In genomic region chr19:55654323-55654832, GRCh38 we compare ENCODE assay signal across 8 cellular contexts. TPM values are rescaled to one million over a fixed set of nuclear protein-coding genes. Genes with fewer than 3 reads are reported as not detected.
DNase-seq lines count a peak whose midpoint lies in the region; ATAC-seq and TF ChIP-seq lines count a peak whose summit lies in the region.

No MANE protein-coding gene starts in this region.

- H3K36me3 Mint-ChIP-seq in activated naive CD8-positive, alpha-beta T cell = peaks cover 11% of the 10 kb centered on the region

- POLR2A ChIA-PET in SK-N-SH (lab: Yijun Ruan, JAX) = interaction anchor here (0.5 to 1.5 kb wide), 9 partner anchors 11 to 315 kb away, joined by 3 to 5 read pairs (median 3); partner anchors contain the start of genes KMT5C, ZNF524, ZNF581 and ZNF628

- CTCF ChIA-PET in SK-N-SH (lab: Yijun Ruan, JAX) = interaction anchor here (0.6 to 3.9 kb wide), 17 partner anchors 10 to 270 kb away, joined by 3 to 36 read pairs (median 4); partner anchors contain the start of genes TMEM238, ZNF579 and ZNF581

- H3K27ac ChIP-seq in SK-N-SH (ENCODE audit: low read depth in 2 of 2, low read length in 1 of 2) (peak overlapping the region; percentile 99 to 100), substantia nigra (ENCODE audit: low read depth, low read length, poor library complexity, severe bottlenecking) (peak overlapping the region; percentile 97)

- H2AFZ ChIP-seq in SK-N-SH (ENCODE audit: low read depth) = peak overlapping the region; percentile 83

- peak; percentile 50 for ATAC-seq in HG02610 (IDR thresholded peaks at IDR 0.05; ENCODE audit: unreplicated experiment)

- H3K36me3 ChIP-seq in SK-N-SH (replicated peaks in 1 of 2; ENCODE audit: control insufficient read depth in 1 of 2, insufficient read depth in 2 of 2, low read length in 1 of 2) = peaks cover 16 to 29% of the 10 kb centered on the region in 2 experiments

- no peak for TF ChIP-seq CTCF in SK-N-SH (IDR thresholded peaks at IDR 0.05)

- under 1% methylated on average over 44 of the region's 49 CpGs for WGBS in SK-N-SH (ENCODE audit: low lambda C conversion rate)

- H3K27me3 Mint-ChIP-seq in activated naive CD8-positive, alpha-beta T cell = no peaks in the 10 kb centered on the region

- H3K9me3 Mint-ChIP-seq in activated naive CD8-positive, alpha-beta T cell (ENCODE audit: low read depth) = no peaks in the 10 kb centered on the region

- H4K20me1 ChIP-seq in SK-N-SH (ENCODE audit: insufficient read depth) = peaks cover 40% of the 10 kb centered on the region

- peak overlapping the region; percentile 92 for H3K4me3 Mint-ChIP-seq in activated naive CD8-positive, alpha-beta T cell

- no peaks in the 10 kb centered on the region for H3K27me3 ChIP-seq in SK-N-SH (ENCODE audit: insufficient read depth)

- H3K9ac ChIP-seq in SK-N-SH = peak overlapping the region; percentile 99

- H3K4me3 ChIP-seq in SK-N-SH (ENCODE audit: low read depth in 2 of 2, low read length in 1 of 2) = peak overlapping the region; percentile 92 to 96

- peaks cover 14 to 30% of the 10 kb centered on the region in 2 experiments; a peak in 3 of 4 replicates for H3K4me1 ChIP-seq in SK-N-SH (ENCODE audit: control insufficient read depth in 1 of 2, insufficient read depth in 2 of 2, low read depth in 1 of 2, low read length in 1 of 2)

- no peak for TF ChIP-seq RAD21 in SK-N-SH (IDR thresholded peaks at IDR 0.05; ENCODE audit: low read length)

- peak overlapping the region; percentile 84 for H3K4me2 ChIP-seq in SK-N-SH

- H3F3A ChIP-seq in SK-N-SH (replicated peaks; ENCODE audit: insufficient read depth) = peaks cover 5% of the 10 kb centered on the region

- DNase-seq in GM04503 (ENCODE audit: low read depth) (peak; percentile 92), NCI-H1092 (lab: John Stamatoyannopoulos, UW) (peak; percentile 98), SK-N-SH (peak; percentile 86), globus pallidus (ENCODE audit: low spot score) (peak; percentile 99), non-pigmented ciliary epithelial cell (ENCODE audit: low read depth) (peak; percentile 97), substantia nigra (lab: John Stamatoyannopoulos, UW) (peak; percentile 84 to 99 (median 97))

- H3K79me2 ChIP-seq in SK-N-SH (ENCODE audit: insufficient read depth) = peaks cover 44% of the 10 kb centered on the region

- H3K27ac Mint-ChIP-seq in activated naive CD8-positive, alpha-beta T cell = peak overlapping the region; percentile 96

- no peak for TF ChIP-seq EP300 in SK-N-SH (IDR thresholded peaks at IDR 0.05; ENCODE audit: borderline replicate concordance in 1 of 2, low read depth in 1 of 2, low read length in 1 of 2)

- peaks cover 29% of the 10 kb centered on the region for H3K4me1 Mint-ChIP-seq in activated naive CD8-positive, alpha-beta T cell (ENCODE audit: low read depth)

- H3K9me2 ChIP-seq in SK-N-SH = no peaks in the 10 kb centered on the region

- no peaks in the 10 kb centered on the region for H3K9me3 ChIP-seq in SK-N-SH

TF ChIP-seq in SK-N-SH, 30 proteins besides CTCF, POLR2A, EP300 and RAD21:
- TF ChIP-seq TAF1 (IDR thresholded peaks at IDR 0.05; ENCODE audit: borderline replicate concordance, low read depth, low read length) (no peak), SIN3A (IDR thresholded peaks at IDR 0.05; ENCODE audit: borderline replicate concordance, low read depth, low read length) (no peak), JUND (IDR thresholded peaks at IDR 0.05) (no peak), RFX5 (IDR thresholded peaks at IDR 0.05; ENCODE audit: low read length) (no peak), ELF1 (IDR thresholded peaks at IDR 0.05) (peak; percentile 52; the same call in 1 of the 2 replicates)

RNA-seq across cellular contexts. Expression of gene U2AF2, which starts 0.5 kb away (rescaled TPM):
- polyA plus RNA-seq in SK-N-SH (2012; rRNA removed) = 217 and 321 TPM in 2 replicates
- 124 and 156 TPM in 2 replicates for polyA plus RNA-seq in SK-N-SH (2012; cell fraction: cytosol; rRNA removed)
- polyA plus RNA-seq in SK-N-SH (2012; cell fraction: nucleus; rRNA removed) = 370 and 570 TPM in 2 replicates

RNA-seq across cellular contexts. Expression of gene CCDC106, which starts 6.4 kb away (rescaled TPM):
- polyA plus RNA-seq in SK-N-SH (2012; rRNA removed) = 20.1 and 27.1 TPM in 2 replicates
- polyA plus RNA-seq in SK-N-SH (2012; cell fraction: cytosol; rRNA removed) = 16.0 and 19.9 TPM in 2 replicates
- polyA plus RNA-seq in SK-N-SH (2012; cell fraction: nucleus; rRNA removed) = 37.5 and 65.8 TPM in 2 replicates

RNA-seq across cellular contexts. Expression of gene ZNF581, which starts 10.9 kb away (rescaled TPM):
- polyA plus RNA-seq in SK-N-SH (2012; rRNA removed) = 24.2 and 24.7 TPM in 2 replicates
- 14.5 and 20.7 TPM in 2 replicates for polyA plus RNA-seq in SK-N-SH (2012; cell fraction: cytosol; rRNA removed)
- polyA plus RNA-seq in SK-N-SH (2012; cell fraction: nucleus; rRNA removed) = 27.5 and 35.6 TPM in 2 replicates

RNA-seq across cellular contexts. Expression of gene ZNF580, which starts 13.6 kb away (rescaled TPM):
- 14.0 and 21.9 TPM in 2 replicates for polyA plus RNA-seq in SK-N-SH (2012; rRNA removed)
- polyA plus RNA-seq in SK-N-SH (2012; cell fraction: cytosol; rRNA removed) = 16.3 and 18.1 TPM in 2 replicates
- 76.2 and 102 TPM in 2 replicates for polyA plus RNA-seq in SK-N-SH (2012; cell fraction: nucleus; rRNA removed)

RNA-seq across cellular contexts. Expression of gene EPN1, which starts 20.6 kb away (rescaled TPM):
- polyA plus RNA-seq in SK-N-SH (2012; rRNA removed) = 72.0 and 134 TPM in 2 replicates
- polyA plus RNA-seq in SK-N-SH (2012; cell fraction: cytosol; rRNA removed) = 63.8 and 104 TPM in 2 replicates
- 83.4 and 133 TPM in 2 replicates for polyA plus RNA-seq in SK-N-SH (2012; cell fraction: nucleus; rRNA removed)

Comparison
In these comparisons a context has a peak if more than half of its experiments do, and no peak if none do; other contexts are left out.
1. Peak in every context shown above with its lines: DNase-seq, ATAC-seq, H3K4me3 ChIP-seq and H3K27ac ChIP-seq.